ENCODE assay signal across 30 cellular contexts in genomic region chr10:29882766-29883165, GRCh38.
"Had no signal": no experiment of that assay in that cellular context is flagged by ENCODE, and none has a peak within 500 bp of the region (broad histone marks: within the 10 kb centered on the region; RNA-seq: fewer than 3 reads in every experiment).

No MANE protein-coding gene starts in this region.

- H3K4me1 ChIP-seq: lower lobe of right lung had no signal

- H3K9me3 Mint-ChIP-seq: activated CD4-positive, alpha-beta memory T cell treated with anti-CD3 and anti-CD28 coated beads for 36 hours; activated CD4-positive, alpha-beta T cell treated with anti-CD3 and anti-CD28 coated beads, Interleukin-2, amount 10 ng/mL, durations not matched to agents 24 days and 14 days; activated naive CD4-positive, alpha-beta T cell treated with anti-CD3 and anti-CD28 coated beads for 36 hours; activated naive CD8-positive, alpha-beta T cell treated with anti-CD3 and anti-CD28 coated beads, Interleukin-2, amount 10 ng/mL, durations not matched to agents 7 days and 5 days; activated T-helper 1 cell treated with anti-CD3 and anti-CD28 coated beads, Interleukin-12 subunit alpha, Interleukin-12 subunit beta, Interleukin-2, Interleukin-4 antibody, amounts not matched to agents 30 ng/mL and 10 ng/mL and 1 ng/mL, durations not matched to agents 14 hours and 24 hours and 36 hours; stimulated activated memory B cell treated with anti-CD40 and anti-IgM and Interleukin-4, amounts not matched to agents 10 μg/mL and 1 μg/mL and 100 μg/mL, for 72 hours; stimulated activated naive CD8-positive, alpha-beta T cell treated with anti-CD3 and anti-CD28 coated beads, Interleukin-15, amount 100 ng/mL, for 72 hours had no signal

- H3K27ac Mint-ChIP-seq: activated CD4-positive, alpha-beta memory T cell treated with anti-CD3 and anti-CD28 coated beads for 36 hours; activated CD4-positive, alpha-beta T cell treated with anti-CD3 and anti-CD28 coated beads, Interleukin-2, amount 10 ng/mL, durations not matched to agents 24 days and 14 days; activated naive CD4-positive, alpha-beta T cell treated with anti-CD3 and anti-CD28 coated beads for 36 hours; activated naive CD8-positive, alpha-beta T cell treated with anti-CD3 and anti-CD28 coated beads, Interleukin-2, amount 10 ng/mL, durations not matched to agents 7 days and 5 days; activated T-helper 1 cell treated with anti-CD3 and anti-CD28 coated beads, Interleukin-12 subunit alpha, Interleukin-12 subunit beta, Interleukin-2, Interleukin-4 antibody, amounts not matched to agents 30 ng/mL and 10 ng/mL and 1 ng/mL, durations not matched to agents 14 hours and 24 hours and 36 hours; progenitor cell of endocrine pancreas; stimulated activated memory B cell treated with anti-CD40 and anti-IgM and Interleukin-4, amounts not matched to agents 10 μg/mL and 1 μg/mL and 100 μg/mL, for 72 hours; stimulated activated naive CD8-positive, alpha-beta T cell treated with anti-CD3 and anti-CD28 coated beads, Interleukin-15, amount 100 ng/mL, for 72 hours; T-helper 17 cell had no signal

- H3K36me3 Mint-ChIP-seq: activated CD4-positive, alpha-beta memory T cell treated with anti-CD3 and anti-CD28 coated beads for 36 hours; activated naive CD8-positive, alpha-beta T cell treated with anti-CD3 and anti-CD28 coated beads, Interleukin-2, amount 10 ng/mL, durations not matched to agents 7 days and 5 days; naive B cell; stimulated activated memory B cell treated with anti-CD40 and anti-IgM and Interleukin-4, amounts not matched to agents 10 μg/mL and 1 μg/mL and 100 μg/mL, for 72 hours had no signal

- H3K4me3 ChIP-seq: gastroesophageal sphincter, hepatocyte, lower lobe of right lung, ovary, sigmoid colon, transverse colon had no signal

- H3K36me3 ChIP-seq: brain microvascular endothelial cell, gastroesophageal sphincter, lower lobe of right lung, ovary, sigmoid colon, transverse colon, WERI-Rb-1 had no signal

- H3K4me1 Mint-ChIP-seq: activated CD4-positive, alpha-beta T cell treated with anti-CD3 and anti-CD28 coated beads, Interleukin-2, amount 10 ng/mL, durations not matched to agents 24 days and 14 days; activated naive CD8-positive, alpha-beta T cell treated with anti-CD3 and anti-CD28 coated beads, Interleukin-2, amount 10 ng/mL, durations not matched to agents 7 days and 5 days; stimulated activated memory B cell treated with anti-CD40 and anti-IgM and Interleukin-4, amounts not matched to agents 10 μg/mL and 1 μg/mL and 100 μg/mL, for 72 hours; stimulated activated naive CD8-positive, alpha-beta T cell treated with anti-CD3 and anti-CD28 coated beads, Interleukin-15, amount 100 ng/mL, for 72 hours; T-helper 17 cell had no signal

- H3K27ac ChIP-seq: brain microvascular endothelial cell, hepatocyte, lower lobe of right lung, ovary, transverse colon, WERI-Rb-1 had no signal

- H3K27me3 ChIP-seq: brain microvascular endothelial cell, gastroesophageal sphincter, hepatocyte, ovary, sigmoid colon, transverse colon had no signal

- H3K27me3 Mint-ChIP-seq: progenitor cell of endocrine pancreas had no signal

- H3K4me2 ChIP-seq: hepatocyte had no signal

- H3K9me3 ChIP-seq: gastroesophageal sphincter, lower lobe of right lung, ovary, sigmoid colon, transverse colon had no signal

- H2AFZ ChIP-seq: hepatocyte had no signal

- FAIRE-seq: astrocyte, endothelial cell of umbilical vein, small intestine had no signal

- H3K4me3 Mint-ChIP-seq: activated CD4-positive, alpha-beta memory T cell treated with anti-CD3 and anti-CD28 coated beads for 36 hours; activated CD4-positive, alpha-beta T cell treated with anti-CD3 and anti-CD28 coated beads, Interleukin-2, amount 10 ng/mL, durations not matched to agents 24 days and 14 days; activated naive CD4-positive, alpha-beta T cell treated with anti-CD3 and anti-CD28 coated beads for 36 hours; activated naive CD8-positive, alpha-beta T cell treated with anti-CD3 and anti-CD28 coated beads, Interleukin-2, amount 10 ng/mL, durations not matched to agents 7 days and 5 days; activated T-helper 1 cell treated with anti-CD3 and anti-CD28 coated beads, Interleukin-12 subunit alpha, Interleukin-12 subunit beta, Interleukin-2, Interleukin-4 antibody, amounts not matched to agents 30 ng/mL and 10 ng/mL and 1 ng/mL, durations not matched to agents 14 hours and 24 hours and 36 hours; naive B cell; stimulated activated memory B cell treated with anti-CD40 and anti-IgM and Interleukin-4, amounts not matched to agents 10 μg/mL and 1 μg/mL and 100 μg/mL, for 72 hours; stimulated activated naive CD8-positive, alpha-beta T cell treated with anti-CD3 and anti-CD28 coated beads, Interleukin-15, amount 100 ng/mL, for 72 hours; T-helper 17 cell had no signal

- ATAC-seq: activated CD4-positive, CD25-positive, alpha-beta regulatory T cell treated with anti-CD3 and anti-CD28 coated beads, Interleukin-2, amount 50 U/mL, for 24 hours; gastroesophageal sphincter; stimulated activated memory B cell treated with anti-CD40 and anti-IgM and Interleukin-4, amounts not matched to agents 10 μg/mL and 1 μg/mL and 100 μg/mL, for 72 hours; stimulated activated naive CD8-positive, alpha-beta T cell treated with anti-CD3 and anti-CD28 coated beads, Interleukin-15, amount 100 ng/mL, for 72 hours; T-helper 17 cell had no signal

- DNase-seq: activated CD4-positive, alpha-beta memory T cell treated with anti-CD3 and anti-CD28 coated beads for 36 hours; activated CD4-positive, alpha-beta T cell treated with anti-CD3 and anti-CD28 coated beads, Interleukin-2, amount 10 ng/mL, durations not matched to agents 24 days and 14 days; activated CD8-positive, alpha-beta memory T cell treated with anti-CD3 and anti-CD28 coated beads, Interleukin-2, amount 50 U/mL, for 4 hours; activated effector memory CD4-positive, alpha-beta T cell treated with anti-CD3 and anti-CD28 coated beads, Interleukin-2, amount 50 U/mL, for 16 hours; activated naive CD4-positive, alpha-beta T cell treated with anti-CD3 and anti-CD28 coated beads for 36 hours; activated naive CD8-positive, alpha-beta T cell treated with anti-CD3 and anti-CD28 coated beads, Interleukin-2, amount 10 ng/mL, durations not matched to agents 7 days and 5 days; activated T-cell treated with anti-CD3 and anti-CD28 coated beads, Interleukin-2, amount 50 U/mL, for 1 hour; brain microvascular endothelial cell; caudate nucleus; lower lobe of right lung; naive B cell; ovary; sigmoid colon; small intestine; stimulated activated CD4-positive, alpha-beta T cell treated with anti-CD3 and anti-CD28 coated beads, Interleukin-4, amount 100 ng/mL, for 4 hours; stimulated activated CD8-positive, alpha-beta memory T cell treated with anti-CD3 and anti-CD28 coated beads, Interleukin-4, amount 100 ng/mL, for 48 hours; stimulated activated naive CD8-positive, alpha-beta T cell treated with anti-CD3 and anti-CD28 coated beads, Interleukin-15, amount 100 ng/mL, for 72 hours; substantia nigra; T-helper 17 cell; T1000; transverse colon; WERI-Rb-1 had no signal
